1 cellular context compared by ENCODE assay signal in genomic region chr15:43828061-43828657, GRCh38.
TF ChIP-seq lines count a peak whose summit lies in the region.

No MANE protein-coding gene starts in this region.

TF ChIP-seq in H1, 55 proteins besides CTCF, POLR2A, EP300 and RAD21:
- TF ChIP-seq ASH2L (IDR thresholded peaks at IDR 0.05; ENCODE audit: low read length) (no peak), SIN3A (conservative IDR thresholded peaks at IDR 0.05 in 1 of 2, IDR thresholded peaks at IDR 0.05 in 1 of 2; ENCODE audit: low read depth in 1 of 2, low read length in 2 of 2) (no peak), CBX8 (IDR thresholded peaks at IDR 0.05; ENCODE audit: borderline replicate concordance, low read depth, low read length) (no peak), BRCA1 (IDR thresholded peaks at IDR 0.05; ENCODE audit: low read depth, low read length) (no peak), CBX5 (IDR thresholded peaks at IDR 0.05; ENCODE audit: low read depth, low read length) (no peak), KDM5A (IDR thresholded peaks at IDR 0.05; ENCODE audit: low read length) (no peak), HDAC2 (IDR thresholded peaks at IDR 0.05; ENCODE audit: borderline replicate concordance in 1 of 2, low read depth in 2 of 2, low read length in 2 of 2) (no peak), CREB1 (IDR thresholded peaks at IDR 0.05) (no peak), SIRT6 (IDR thresholded peaks at IDR 0.05; ENCODE audit: low read length) (no peak), JUN (IDR thresholded peaks at IDR 0.05; ENCODE audit: low read depth, low read length) (no peak), TCF12 (IDR thresholded peaks at IDR 0.05; ENCODE audit: low read depth, low read length) (no peak), GTF2F1 (IDR thresholded peaks at IDR 0.05; ENCODE audit: borderline replicate concordance, low read depth, low read length) (no peak), HDAC6 (IDR thresholded peaks at IDR 0.05; ENCODE audit: low read depth, low read length) (no peak), SP4 (IDR thresholded peaks at IDR 0.05; ENCODE audit: low read length) (no peak)
- TF ChIP-seq, protein P1, sequence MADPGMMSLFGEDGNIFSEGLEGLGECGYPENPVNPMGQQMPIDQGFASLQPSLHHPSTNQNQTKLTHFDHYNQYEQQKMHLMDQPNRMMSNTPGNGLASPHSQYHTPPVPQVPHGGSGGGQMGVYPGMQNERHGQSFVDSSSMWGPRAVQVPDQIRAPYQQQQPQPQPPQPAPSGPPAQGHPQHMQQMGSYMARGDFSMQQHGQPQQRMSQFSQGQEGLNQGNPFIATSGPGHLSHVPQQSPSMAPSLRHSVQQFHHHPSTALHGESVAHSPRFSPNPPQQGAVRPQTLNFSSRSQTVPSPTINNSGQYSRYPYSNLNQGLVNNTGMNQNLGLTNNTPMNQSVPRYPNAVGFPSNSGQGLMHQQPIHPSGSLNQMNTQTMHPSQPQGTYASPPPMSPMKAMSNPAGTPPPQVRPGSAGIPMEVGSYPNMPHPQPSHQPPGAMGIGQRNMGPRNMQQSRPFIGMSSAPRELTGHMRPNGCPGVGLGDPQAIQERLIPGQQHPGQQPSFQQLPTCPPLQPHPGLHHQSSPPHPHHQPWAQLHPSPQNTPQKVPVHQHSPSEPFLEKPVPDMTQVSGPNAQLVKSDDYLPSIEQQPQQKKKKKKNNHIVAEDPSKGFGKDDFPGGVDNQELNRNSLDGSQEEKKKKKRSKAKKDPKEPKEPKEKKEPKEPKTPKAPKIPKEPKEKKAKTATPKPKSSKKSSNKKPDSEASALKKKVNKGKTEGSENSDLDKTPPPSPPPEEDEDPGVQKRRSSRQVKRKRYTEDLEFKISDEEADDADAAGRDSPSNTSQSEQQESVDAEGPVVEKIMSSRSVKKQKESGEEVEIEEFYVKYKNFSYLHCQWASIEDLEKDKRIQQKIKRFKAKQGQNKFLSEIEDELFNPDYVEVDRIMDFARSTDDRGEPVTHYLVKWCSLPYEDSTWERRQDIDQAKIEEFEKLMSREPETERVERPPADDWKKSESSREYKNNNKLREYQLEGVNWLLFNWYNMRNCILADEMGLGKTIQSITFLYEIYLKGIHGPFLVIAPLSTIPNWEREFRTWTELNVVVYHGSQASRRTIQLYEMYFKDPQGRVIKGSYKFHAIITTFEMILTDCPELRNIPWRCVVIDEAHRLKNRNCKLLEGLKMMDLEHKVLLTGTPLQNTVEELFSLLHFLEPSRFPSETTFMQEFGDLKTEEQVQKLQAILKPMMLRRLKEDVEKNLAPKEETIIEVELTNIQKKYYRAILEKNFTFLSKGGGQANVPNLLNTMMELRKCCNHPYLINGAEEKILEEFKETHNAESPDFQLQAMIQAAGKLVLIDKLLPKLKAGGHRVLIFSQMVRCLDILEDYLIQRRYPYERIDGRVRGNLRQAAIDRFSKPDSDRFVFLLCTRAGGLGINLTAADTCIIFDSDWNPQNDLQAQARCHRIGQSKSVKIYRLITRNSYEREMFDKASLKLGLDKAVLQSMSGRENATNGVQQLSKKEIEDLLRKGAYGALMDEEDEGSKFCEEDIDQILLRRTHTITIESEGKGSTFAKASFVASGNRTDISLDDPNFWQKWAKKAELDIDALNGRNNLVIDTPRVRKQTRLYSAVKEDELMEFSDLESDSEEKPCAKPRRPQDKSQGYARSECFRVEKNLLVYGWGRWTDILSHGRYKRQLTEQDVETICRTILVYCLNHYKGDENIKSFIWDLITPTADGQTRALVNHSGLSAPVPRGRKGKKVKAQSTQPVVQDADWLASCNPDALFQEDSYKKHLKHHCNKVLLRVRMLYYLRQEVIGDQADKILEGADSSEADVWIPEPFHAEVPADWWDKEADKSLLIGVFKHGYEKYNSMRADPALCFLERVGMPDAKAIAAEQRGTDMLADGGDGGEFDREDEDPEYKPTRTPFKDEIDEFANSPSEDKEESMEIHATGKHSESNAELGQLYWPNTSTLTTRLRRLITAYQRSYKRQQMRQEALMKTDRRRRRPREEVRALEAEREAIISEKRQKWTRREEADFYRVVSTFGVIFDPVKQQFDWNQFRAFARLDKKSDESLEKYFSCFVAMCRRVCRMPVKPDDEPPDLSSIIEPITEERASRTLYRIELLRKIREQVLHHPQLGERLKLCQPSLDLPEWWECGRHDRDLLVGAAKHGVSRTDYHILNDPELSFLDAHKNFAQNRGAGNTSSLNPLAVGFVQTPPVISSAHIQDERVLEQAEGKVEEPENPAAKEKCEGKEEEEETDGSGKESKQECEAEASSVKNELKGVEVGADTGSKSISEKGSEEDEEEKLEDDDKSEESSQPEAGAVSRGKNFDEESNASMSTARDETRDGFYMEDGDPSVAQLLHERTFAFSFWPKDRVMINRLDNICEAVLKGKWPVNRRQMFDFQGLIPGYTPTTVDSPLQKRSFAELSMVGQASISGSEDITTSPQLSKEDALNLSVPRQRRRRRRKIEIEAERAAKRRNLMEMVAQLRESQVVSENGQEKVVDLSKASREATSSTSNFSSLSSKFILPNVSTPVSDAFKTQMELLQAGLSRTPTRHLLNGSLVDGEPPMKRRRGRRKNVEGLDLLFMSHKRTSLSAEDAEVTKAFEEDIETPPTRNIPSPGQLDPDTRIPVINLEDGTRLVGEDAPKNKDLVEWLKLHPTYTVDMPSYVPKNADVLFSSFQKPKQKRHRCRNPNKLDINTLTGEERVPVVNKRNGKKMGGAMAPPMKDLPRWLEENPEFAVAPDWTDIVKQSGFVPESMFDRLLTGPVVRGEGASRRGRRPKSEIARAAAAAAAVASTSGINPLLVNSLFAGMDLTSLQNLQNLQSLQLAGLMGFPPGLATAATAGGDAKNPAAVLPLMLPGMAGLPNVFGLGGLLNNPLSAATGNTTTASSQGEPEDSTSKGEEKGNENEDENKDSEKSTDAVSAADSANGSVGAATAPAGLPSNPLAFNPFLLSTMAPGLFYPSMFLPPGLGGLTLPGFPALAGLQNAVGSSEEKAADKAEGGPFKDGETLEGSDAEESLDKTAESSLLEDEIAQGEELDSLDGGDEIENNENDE (IDR thresholded peaks at IDR 0.05; ENCODE audit: insufficient replicate concordance, low read length): no peak
